Comparison of ENCODE assay signal across 1 cellular context in the genomic region with DNA sequence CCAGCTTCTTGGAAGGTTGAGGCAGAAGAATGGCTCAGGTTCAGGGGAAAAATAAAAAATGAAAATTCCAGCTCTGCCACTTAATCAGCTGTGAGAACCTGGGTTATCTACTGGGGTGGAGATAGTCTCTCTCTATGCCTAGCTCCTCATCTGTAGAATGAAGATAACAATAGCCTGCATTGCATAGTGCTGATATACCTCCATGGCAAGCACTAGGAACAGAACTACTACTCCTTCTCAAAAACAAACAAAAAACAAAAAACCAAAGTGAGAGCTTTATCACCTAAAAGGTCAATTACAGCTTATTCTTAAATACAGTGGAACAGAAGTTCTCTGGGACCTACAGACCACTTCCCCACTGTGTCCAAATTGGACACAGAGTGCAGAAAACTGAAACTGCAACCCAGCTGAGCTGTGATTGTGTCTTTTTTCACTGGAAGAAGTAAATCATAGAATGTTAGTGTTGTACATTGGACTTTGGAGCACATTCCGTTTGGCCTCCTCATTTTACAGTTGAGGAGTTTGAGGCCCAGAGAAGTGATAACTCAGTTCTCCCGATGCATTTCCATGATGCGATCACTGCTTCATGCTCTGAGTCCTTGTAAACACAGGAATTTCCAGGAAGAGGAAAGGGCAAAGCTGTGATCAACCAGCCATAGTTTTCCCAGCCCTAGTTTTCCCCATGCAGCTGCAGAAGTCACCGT.
A peak's percentile ranks its signal among the peaks of the same experiment; 100 is the strongest.
TF ChIP-seq lines count a peak whose summit lies in the region.

No MANE protein-coding gene starts in this region.

TF ChIP-seq in K562, 482 proteins besides CTCF, POLR2A, EP300 and RAD21 (continued from another document and continues in another):
- TF ChIP-seq, protein P1, sequence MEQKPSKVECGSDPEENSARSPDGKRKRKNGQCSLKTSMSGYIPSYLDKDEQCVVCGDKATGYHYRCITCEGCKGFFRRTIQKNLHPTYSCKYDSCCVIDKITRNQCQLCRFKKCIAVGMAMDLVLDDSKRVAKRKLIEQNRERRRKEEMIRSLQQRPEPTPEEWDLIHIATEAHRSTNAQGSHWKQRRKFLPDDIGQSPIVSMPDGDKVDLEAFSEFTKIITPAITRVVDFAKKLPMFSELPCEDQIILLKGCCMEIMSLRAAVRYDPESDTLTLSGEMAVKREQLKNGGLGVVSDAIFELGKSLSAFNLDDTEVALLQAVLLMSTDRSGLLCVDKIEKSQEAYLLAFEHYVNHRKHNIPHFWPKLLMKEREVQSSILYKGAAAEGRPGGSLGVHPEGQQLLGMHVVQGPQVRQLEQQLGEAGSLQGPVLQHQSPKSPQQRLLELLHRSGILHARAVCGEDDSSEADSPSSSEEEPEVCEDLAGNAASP (IDR thresholded peaks at IDR 0.05): no peak
- TF ChIP-seq TRIM28 (IDR thresholded peaks at IDR 0.05) (no peak), NR2C1 (IDR thresholded peaks at IDR 0.05) (no peak), NR2C1 (tag; IDR thresholded peaks at IDR 0.05) (peak; percentile 39; the same call in 1 of the 2 replicates), ZNF134 (CRISPR knock-in tag; conservative IDR thresholded peaks at IDR 0.05) (0 out of 2 replicates have a peak, but pooled peaks have one; percentile 12), KDM1A (IDR thresholded peaks at IDR 0.05) (peak; percentile 73 to 82), PHB2 (IDR thresholded peaks at IDR 0.05; ENCODE audit: low read depth) (peak; percentile 83), FOXP1 (CRISPR knock-in tag; IDR thresholded peaks at IDR 0.05) (no peak), NONO (IDR thresholded peaks at IDR 0.05; ENCODE audit: low read depth in 2 of 2, low read length in 1 of 2) (no peak), KDM5B (IDR thresholded peaks at IDR 0.05; ENCODE audit: insufficient replicate concordance, low read depth, low read length) (no peak), COPS2 (conservative IDR thresholded peaks at IDR 0.05) (no peak), ZNF436 (CRISPR knock-in tag; IDR thresholded peaks at IDR 0.05) (no peak), MBD2 (IDR thresholded peaks at IDR 0.05; ENCODE audit: borderline replicate concordance, low read depth) (no peak), TEAD1 (CRISPR knock-in tag; IDR thresholded peaks at IDR 0.05) (peak in 1 of 2 experiments; percentile 82; a peak in 2 of 4 replicates), KAT2B (IDR thresholded peaks at IDR 0.05; ENCODE audit: low read depth, low read length) (no peak), ZBTB7A (IDR thresholded peaks at IDR 0.05; ENCODE audit: borderline replicate concordance, control insufficient read depth, low read depth, low read length) (no peak), ZNF695 (CRISPR knock-in tag; IDR thresholded peaks at IDR 0.05) (no peak), TRIM24 (IDR thresholded peaks at IDR 0.05) (peak; percentile 88 to 92), RFX5 (IDR thresholded peaks at IDR 0.05; ENCODE audit: low read depth, low read length) (no peak), SAFB2 (IDR thresholded peaks at IDR 0.05; ENCODE audit: borderline replicate concordance, low read depth, low read length, severe bottlenecking) (no peak), RBM17 (IDR thresholded peaks at IDR 0.05; ENCODE audit: borderline replicate concordance, low read depth, low read length) (no peak), MAFK (IDR thresholded peaks at IDR 0.05; ENCODE audit: low read length) (no peak), TFAM (CRISPR knock-in tag; conservative IDR thresholded peaks at IDR 0.05) (no peak), PML (IDR thresholded peaks at IDR 0.05; ENCODE audit: low read length) (peak; percentile 92), SIN3B (IDR thresholded peaks at IDR 0.05; ENCODE audit: low read depth) (no peak), NCOA4 (IDR thresholded peaks at IDR 0.05; ENCODE audit: partially characterized antibody) (no peak), ZZZ3 (IDR thresholded peaks at IDR 0.05) (no peak), ZNF23 (CRISPR knock-in tag; IDR thresholded peaks at IDR 0.05) (no peak), ZNF274 (IDR thresholded peaks at IDR 0.05; ENCODE audit: borderline replicate concordance, low read depth, low read length) (no peak), PTTG1 (tag; IDR thresholded peaks at IDR 0.05; ENCODE audit: low read depth) (0 out of 2 replicates have a peak, but pooled peaks have one; percentile 13), TEAD4 (IDR thresholded peaks at IDR 0.05; ENCODE audit: low read length) (peak; percentile 96), TEAD4 (CRISPR knock-in tag; IDR thresholded peaks at IDR 0.05; ENCODE audit: borderline replicate concordance) (no peak)
- TF ChIP-seq, protein P2, sequence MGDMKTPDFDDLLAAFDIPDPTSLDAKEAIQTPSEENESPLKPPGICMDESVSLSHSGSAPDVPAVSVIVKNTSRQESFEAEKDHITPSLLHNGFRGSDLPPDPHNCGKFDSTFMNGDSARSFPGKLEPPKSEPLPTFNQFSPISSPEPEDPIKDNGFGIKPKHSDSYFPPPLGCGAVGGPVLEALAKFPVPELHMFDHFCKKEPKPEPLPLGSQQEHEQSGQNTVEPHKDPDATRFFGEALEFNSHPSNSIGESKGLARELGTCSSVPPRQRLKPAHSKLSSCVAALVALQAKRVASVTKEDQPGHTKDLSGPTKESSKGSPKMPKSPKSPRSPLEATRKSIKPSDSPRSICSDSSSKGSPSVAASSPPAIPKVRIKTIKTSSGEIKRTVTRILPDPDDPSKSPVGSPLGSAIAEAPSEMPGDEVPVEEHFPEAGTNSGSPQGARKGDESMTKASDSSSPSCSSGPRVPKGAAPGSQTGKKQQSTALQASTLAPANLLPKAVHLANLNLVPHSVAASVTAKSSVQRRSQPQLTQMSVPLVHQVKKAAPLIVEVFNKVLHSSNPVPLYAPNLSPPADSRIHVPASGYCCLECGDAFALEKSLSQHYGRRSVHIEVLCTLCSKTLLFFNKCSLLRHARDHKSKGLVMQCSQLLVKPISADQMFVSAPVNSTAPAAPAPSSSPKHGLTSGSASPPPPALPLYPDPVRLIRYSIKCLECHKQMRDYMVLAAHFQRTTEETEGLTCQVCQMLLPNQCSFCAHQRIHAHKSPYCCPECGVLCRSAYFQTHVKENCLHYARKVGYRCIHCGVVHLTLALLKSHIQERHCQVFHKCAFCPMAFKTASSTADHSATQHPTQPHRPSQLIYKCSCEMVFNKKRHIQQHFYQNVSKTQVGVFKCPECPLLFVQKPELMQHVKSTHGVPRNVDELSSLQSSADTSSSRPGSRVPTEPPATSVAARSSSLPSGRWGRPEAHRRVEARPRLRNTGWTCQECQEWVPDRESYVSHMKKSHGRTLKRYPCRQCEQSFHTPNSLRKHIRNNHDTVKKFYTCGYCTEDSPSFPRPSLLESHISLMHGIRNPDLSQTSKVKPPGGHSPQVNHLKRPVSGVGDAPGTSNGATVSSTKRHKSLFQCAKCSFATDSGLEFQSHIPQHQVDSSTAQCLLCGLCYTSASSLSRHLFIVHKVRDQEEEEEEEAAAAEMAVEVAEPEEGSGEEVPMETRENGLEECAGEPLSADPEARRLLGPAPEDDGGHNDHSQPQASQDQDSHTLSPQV (IDR thresholded peaks at IDR 0.05): no peak
- TF ChIP-seq, protein P3, sequence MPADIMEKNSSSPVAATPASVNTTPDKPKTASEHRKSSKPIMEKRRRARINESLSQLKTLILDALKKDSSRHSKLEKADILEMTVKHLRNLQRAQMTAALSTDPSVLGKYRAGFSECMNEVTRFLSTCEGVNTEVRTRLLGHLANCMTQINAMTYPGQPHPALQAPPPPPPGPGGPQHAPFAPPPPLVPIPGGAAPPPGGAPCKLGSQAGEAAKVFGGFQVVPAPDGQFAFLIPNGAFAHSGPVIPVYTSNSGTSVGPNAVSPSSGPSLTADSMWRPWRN (IDR thresholded peaks at IDR 0.05; ENCODE audit: low read depth): 0 out of 2 replicates have a peak, but pooled peaks have one; percentile 25
- TF ChIP-seq, protein P4, sequence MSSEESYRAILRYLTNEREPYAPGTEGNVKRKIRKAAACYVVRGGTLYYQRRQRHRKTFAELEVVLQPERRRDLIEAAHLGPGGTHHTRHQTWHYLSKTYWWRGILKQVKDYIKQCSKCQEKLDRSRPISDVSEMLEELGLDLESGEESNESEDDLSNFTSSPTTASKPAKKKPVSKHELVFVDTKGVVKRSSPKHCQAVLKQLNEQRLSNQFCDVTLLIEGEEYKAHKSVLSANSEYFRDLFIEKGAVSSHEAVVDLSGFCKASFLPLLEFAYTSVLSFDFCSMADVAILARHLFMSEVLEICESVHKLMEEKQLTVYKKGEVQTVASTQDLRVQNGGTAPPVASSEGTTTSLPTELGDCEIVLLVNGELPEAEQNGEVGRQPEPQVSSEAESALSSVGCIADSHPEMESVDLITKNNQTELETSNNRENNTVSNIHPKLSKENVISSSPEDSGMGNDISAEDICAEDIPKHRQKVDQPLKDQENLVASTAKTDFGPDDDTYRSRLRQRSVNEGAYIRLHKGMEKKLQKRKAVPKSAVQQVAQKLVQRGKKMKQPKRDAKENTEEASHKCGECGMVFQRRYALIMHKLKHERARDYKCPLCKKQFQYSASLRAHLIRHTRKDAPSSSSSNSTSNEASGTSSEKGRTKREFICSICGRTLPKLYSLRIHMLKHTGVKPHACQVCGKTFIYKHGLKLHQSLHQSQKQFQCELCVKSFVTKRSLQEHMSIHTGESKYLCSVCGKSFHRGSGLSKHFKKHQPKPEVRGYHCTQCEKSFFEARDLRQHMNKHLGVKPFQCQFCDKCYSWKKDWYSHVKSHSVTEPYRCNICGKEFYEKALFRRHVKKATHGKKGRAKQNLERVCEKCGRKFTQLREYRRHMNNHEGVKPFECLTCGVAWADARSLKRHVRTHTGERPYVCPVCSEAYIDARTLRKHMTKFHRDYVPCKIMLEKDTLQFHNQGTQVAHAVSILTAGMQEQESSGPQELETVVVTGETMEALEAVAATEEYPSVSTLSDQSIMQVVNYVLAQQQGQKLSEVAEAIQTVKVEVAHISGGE (CRISPR knock-in tag; IDR thresholded peaks at IDR 0.05): peak in 1 of 3 experiments; percentile 61; a peak in 1 of 6 replicates
- TF ChIP-seq, protein P5, sequence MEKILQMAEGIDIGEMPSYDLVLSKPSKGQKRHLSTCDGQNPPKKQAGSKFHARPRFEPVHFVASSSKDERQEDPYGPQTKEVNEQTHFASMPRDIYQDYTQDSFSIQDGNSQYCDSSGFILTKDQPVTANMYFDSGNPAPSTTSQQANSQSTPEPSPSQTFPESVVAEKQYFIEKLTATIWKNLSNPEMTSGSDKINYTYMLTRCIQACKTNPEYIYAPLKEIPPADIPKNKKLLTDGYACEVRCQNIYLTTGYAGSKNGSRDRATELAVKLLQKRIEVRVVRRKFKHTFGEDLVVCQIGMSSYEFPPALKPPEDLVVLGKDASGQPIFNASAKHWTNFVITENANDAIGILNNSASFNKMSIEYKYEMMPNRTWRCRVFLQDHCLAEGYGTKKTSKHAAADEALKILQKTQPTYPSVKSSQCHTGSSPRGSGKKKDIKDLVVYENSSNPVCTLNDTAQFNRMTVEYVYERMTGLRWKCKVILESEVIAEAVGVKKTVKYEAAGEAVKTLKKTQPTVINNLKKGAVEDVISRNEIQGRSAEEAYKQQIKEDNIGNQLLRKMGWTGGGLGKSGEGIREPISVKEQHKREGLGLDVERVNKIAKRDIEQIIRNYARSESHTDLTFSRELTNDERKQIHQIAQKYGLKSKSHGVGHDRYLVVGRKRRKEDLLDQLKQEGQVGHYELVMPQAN (IDR thresholded peaks at IDR 0.05; ENCODE audit: borderline replicate concordance): no peak
- TF ChIP-seq, protein P6, sequence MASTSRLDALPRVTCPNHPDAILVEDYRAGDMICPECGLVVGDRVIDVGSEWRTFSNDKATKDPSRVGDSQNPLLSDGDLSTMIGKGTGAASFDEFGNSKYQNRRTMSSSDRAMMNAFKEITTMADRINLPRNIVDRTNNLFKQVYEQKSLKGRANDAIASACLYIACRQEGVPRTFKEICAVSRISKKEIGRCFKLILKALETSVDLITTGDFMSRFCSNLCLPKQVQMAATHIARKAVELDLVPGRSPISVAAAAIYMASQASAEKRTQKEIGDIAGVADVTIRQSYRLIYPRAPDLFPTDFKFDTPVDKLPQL (IDR thresholded peaks at IDR 0.05; ENCODE audit: extremely low read depth, insufficient read length): no peak
- TF ChIP-seq, protein P7, sequence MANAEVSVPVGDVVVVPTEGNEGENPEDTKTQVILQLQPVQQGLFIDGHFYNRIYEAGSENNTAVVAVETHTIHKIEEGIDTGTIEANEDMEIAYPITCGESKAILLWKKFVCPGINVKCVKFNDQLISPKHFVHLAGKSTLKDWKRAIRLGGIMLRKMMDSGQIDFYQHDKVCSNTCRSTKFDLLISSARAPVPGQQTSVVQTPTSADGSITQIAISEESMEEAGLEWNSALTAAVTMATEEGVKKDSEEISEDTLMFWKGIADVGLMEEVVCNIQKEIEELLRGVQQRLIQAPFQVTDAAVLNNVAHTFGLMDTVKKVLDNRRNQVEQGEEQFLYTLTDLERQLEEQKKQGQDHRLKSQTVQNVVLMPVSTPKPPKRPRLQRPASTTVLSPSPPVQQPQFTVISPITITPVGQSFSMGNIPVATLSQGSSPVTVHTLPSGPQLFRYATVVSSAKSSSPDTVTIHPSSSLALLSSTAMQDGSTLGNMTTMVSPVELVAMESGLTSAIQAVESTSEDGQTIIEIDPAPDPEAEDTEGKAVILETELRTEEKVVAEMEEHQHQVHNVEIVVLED (CRISPR knock-in tag; IDR thresholded peaks at IDR 0.05): no peak
- TF ChIP-seq, protein P8, sequence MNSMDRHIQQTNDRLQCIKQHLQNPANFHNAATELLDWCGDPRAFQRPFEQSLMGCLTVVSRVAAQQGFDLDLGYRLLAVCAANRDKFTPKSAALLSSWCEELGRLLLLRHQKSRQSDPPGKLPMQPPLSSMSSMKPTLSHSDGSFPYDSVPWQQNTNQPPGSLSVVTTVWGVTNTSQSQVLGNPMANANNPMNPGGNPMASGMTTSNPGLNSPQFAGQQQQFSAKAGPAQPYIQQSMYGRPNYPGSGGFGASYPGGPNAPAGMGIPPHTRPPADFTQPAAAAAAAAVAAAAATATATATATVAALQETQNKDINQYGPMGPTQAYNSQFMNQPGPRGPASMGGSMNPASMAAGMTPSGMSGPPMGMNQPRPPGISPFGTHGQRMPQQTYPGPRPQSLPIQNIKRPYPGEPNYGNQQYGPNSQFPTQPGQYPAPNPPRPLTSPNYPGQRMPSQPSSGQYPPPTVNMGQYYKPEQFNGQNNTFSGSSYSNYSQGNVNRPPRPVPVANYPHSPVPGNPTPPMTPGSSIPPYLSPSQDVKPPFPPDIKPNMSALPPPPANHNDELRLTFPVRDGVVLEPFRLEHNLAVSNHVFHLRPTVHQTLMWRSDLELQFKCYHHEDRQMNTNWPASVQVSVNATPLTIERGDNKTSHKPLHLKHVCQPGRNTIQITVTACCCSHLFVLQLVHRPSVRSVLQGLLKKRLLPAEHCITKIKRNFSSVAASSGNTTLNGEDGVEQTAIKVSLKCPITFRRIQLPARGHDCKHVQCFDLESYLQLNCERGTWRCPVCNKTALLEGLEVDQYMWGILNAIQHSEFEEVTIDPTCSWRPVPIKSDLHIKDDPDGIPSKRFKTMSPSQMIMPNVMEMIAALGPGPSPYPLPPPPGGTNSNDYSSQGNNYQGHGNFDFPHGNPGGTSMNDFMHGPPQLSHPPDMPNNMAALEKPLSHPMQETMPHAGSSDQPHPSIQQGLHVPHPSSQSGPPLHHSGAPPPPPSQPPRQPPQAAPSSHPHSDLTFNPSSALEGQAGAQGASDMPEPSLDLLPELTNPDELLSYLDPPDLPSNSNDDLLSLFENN (IDR thresholded peaks at IDR 0.05; ENCODE audit: low read depth in 2 of 2, low read length in 2 of 2): peak in 1 of 2 experiments; percentile 86; a peak in 2 of 4 replicates
